Comparison of ENCODE assay signal across 9 cellular contexts in genomic region chr12:102883204-102883799, GRCh38. TPM values are rescaled to one million over a fixed set of nuclear protein-coding genes. Genes with fewer than 3 reads are reported as not detected.
DNase-seq lines count a peak whose midpoint lies in the region; ATAC-seq and TF ChIP-seq lines count a peak whose summit lies in the region.
"Had no signal": no experiment of that assay in that cellular context is flagged by ENCODE, and none has a peak within 500 bp of the region (broad histone marks: within the 10 kb centered on the region; RNA-seq: fewer than 3 reads in every experiment).

No MANE protein-coding gene starts in this region.

- no peaks in the 10 kb centered on the region for H3K9me3 ChIP-seq in mammary epithelial cell (replicated peaks; ENCODE audit: insufficient read depth, low read length)

- H3K9me3 Mint-ChIP-seq in T-cell = no peaks in the 10 kb centered on the region

- H2AFZ ChIP-seq in mammary epithelial cell (ENCODE audit: low read depth, low read length) = no peak overlapping the region

- no peak overlapping the region for H3K27ac ChIP-seq in mammary epithelial cell (ENCODE audit: insufficient read depth, low read depth, low read length)
- H3K27ac ChIP-seq: epithelial cell of prostate had no signal

- in situ Hi-C loops in GM13977 (cut with MboI; ENCODE audit: low pct_unique_long_range_greater_than_20kb, low sequenced_read_pairs, unreplicated experiment) = no loop called here
- in situ Hi-C loops in mammary epithelial cell (cut with MboI; ENCODE audit: low sequenced_read_pairs in 2 of 2) = loop anchor here (10.0 to 25.0 kb wide), 2 partner anchors 654 to 671 kb away; no protein-coding TSS in a partner anchor

- CTCF ChIA-PET in T-cell (lab: Charles Lee) (interaction anchor here (1.1 to 3.1 kb wide), 7 partner anchors 9 to 666 kb away, joined by 3 to 26 read pairs (median 6); no protein-coding TSS in a partner anchor), mammary epithelial cell (lab: Charles Lee; ENCODE audit: low non-redundant PET) (interaction anchor here (0.6 to 0.7 kb wide), 3 partner anchors 420 to 1473 kb away, joined by 3 to 5 read pairs (median 4); no protein-coding TSS in a partner anchor)

- peak; percentile 90 for TF ChIP-seq CTCF in GM13977 (IDR thresholded peaks at IDR 0.05; ENCODE audit: extremely low read depth, insufficient read depth, missing control alignments)
- peak; percentile 86 to 90 for TF ChIP-seq CTCF in mammary epithelial cell (conservative IDR thresholded peaks at IDR 0.05 in 1 of 2, IDR thresholded peaks at IDR 0.05 in 1 of 2; ENCODE audit: extremely low read depth in 1 of 2, insufficient read depth in 1 of 2, low read depth in 1 of 2, low read length in 2 of 2)

- no peaks in the 10 kb centered on the region for H3K36me3 ChIP-seq in mammary epithelial cell (ENCODE audit: insufficient read depth, low read length)

- intact Hi-C loops in mammary epithelial cell (cut with micrococcal nuclease) = loop anchor here (1.0 to 5.0 kb wide), 3 partner anchors 613 to 984 kb away; no protein-coding TSS in a partner anchor

- H3K4me2 ChIP-seq in mammary epithelial cell (ENCODE audit: insufficient read depth, low read depth, low read length) = no peak overlapping the region

- H3K4me3 ChIP-seq in mammary epithelial cell (replicated peaks in 1 of 3; ENCODE audit: insufficient read depth in 1 of 3, low read depth in 2 of 3, low read length in 3 of 3) = no peak overlapping the region

- dilution Hi-C loops in mammary epithelial cell (cut with HindIII; ENCODE audit: low sequenced_read_pairs) = no loop called here

- BruUV-seq in mammary epithelial cell (replicated peaks; lab: Mats Ljungman, UMichigan) = no TSS peak

- WGBS in mammary epithelial cell (ENCODE audit: low coverage, missing lambda C conversion rate) = 21% methylated on average over 8 of the region's 8 CpGs

- H3K4me1 Mint-ChIP-seq in T-cell = peaks cover 0 to 6% (median 0%) of the 10 kb centered on the region in 3 donors

- H3K9ac ChIP-seq in mammary epithelial cell (ENCODE audit: insufficient read depth, low read length) = no peak overlapping the region

- POLR2A ChIA-PET in T-cell (lab: Charles Lee) = no interaction called here

- H3K79me2 ChIP-seq in mammary epithelial cell (ENCODE audit: insufficient read depth, low read length) = no peaks in the 10 kb centered on the region

- H3K27ac Mint-ChIP-seq in T-cell = no peak overlapping the region

- no peaks in the 10 kb centered on the region for H3K36me3 Mint-ChIP-seq in T-cell

- H3K27me3 ChIP-seq in mammary epithelial cell (ENCODE audit: insufficient read depth, low read length) = peaks cover 2% of the 10 kb centered on the region

- peak; percentile 32 for DNase-seq in AG08396 (ENCODE audit: low spot score)
- peak; percentile 60 for DNase-seq in GM13977 (ENCODE audit: low spot score)
- peak; percentile 66 to 85 (median 82) for DNase-seq in NCI-H1417 (lab: John Stamatoyannopoulos, UW)
- peak in 24 of 34 experiments; percentile 2 to 36 (median 12) for DNase-seq in T-cell
- peak; percentile 16 for DNase-seq in mammary epithelial cell
- peak; percentile 8 for DNase-seq in kidney glomerular epithelial cell (lab: John Stamatoyannopoulos, UW)
- peak; percentile 12 to 26 for DNase-seq in stimulated activated CD8-positive, alpha-beta memory T cell treated with anti-CD3 and anti-CD28 coated beads, Interleukin-2, amount 100 ng/mL, for 48 hours (ENCODE audit: low read depth in 2 of 2)

- ATAC-seq in T-cell (replicated peaks in 1 of 4) = no peak
- no peak for ATAC-seq in GM21526 (IDR thresholded peaks at IDR 0.05; ENCODE audit: low FRiP score, unreplicated experiment)

- H3K4me1 ChIP-seq in mammary epithelial cell (ENCODE audit: insufficient read depth, low read length) = no peaks in the 10 kb centered on the region

- no peak overlapping the region for H3K4me3 Mint-ChIP-seq in T-cell

- peaks cover 10 to 17% of the 10 kb centered on the region in 2 donors for H3K27me3 Mint-ChIP-seq in T-cell

- H4K20me1 ChIP-seq in mammary epithelial cell (ENCODE audit: insufficient read depth, low read length) = no peaks in the 10 kb centered on the region

RNA-seq across cellular contexts. Expression of gene PAH, which starts 33.7 kb away (rescaled TPM):
- 1 to 10 TPM in 1 of 5 donors, under 1 TPM in 2, not detected in 2; 0.30 to 2.0 (median 0.82) TPM for total RNA-seq in T-cell
- total RNA-seq in mammary epithelial cell = under 1 TPM in 1 of 2 donors, not detected in 1; 0.17 TPM
- not detected for polyA plus RNA-seq in mammary epithelial cell
- not detected for polyA minus RNA-seq in mammary epithelial cell

Comparison
In these comparisons a context has a peak if more than half of its experiments do, and no peak if none do; other contexts are left out.
1. DNase-seq: peak in every context shown above with its lines; median percentile 82 in NCI-H1417; 60 in GM13977; 32 in AG08396; 19 in stimulated activated CD8-positive, alpha-beta memory T cell treated with anti-CD3 and anti-CD28 coated beads, Interleukin-2, amount 100 ng/mL, for 48 hours; 16 in mammary epithelial cell; 12 in T-cell; 8 in kidney glomerular epithelial cell.